Comparison of ENCODE assay signal across 3 cellular contexts in genomic region chr19:3867971-3868769, GRCh38.
TF ChIP-seq lines count a peak whose summit lies in the region.

No MANE protein-coding gene starts in this region.

TF ChIP-seq in SK-N-SH, 30 proteins besides CTCF, POLR2A, EP300 and RAD21:
- TF ChIP-seq TAF1 (IDR thresholded peaks at IDR 0.05; ENCODE audit: borderline replicate concordance, low read depth, low read length), result no peak
- TF ChIP-seq CHD2 (IDR thresholded peaks at IDR 0.05; ENCODE audit: low read length, partially characterized antibody), result no peak
- TF ChIP-seq, protein P1, sequence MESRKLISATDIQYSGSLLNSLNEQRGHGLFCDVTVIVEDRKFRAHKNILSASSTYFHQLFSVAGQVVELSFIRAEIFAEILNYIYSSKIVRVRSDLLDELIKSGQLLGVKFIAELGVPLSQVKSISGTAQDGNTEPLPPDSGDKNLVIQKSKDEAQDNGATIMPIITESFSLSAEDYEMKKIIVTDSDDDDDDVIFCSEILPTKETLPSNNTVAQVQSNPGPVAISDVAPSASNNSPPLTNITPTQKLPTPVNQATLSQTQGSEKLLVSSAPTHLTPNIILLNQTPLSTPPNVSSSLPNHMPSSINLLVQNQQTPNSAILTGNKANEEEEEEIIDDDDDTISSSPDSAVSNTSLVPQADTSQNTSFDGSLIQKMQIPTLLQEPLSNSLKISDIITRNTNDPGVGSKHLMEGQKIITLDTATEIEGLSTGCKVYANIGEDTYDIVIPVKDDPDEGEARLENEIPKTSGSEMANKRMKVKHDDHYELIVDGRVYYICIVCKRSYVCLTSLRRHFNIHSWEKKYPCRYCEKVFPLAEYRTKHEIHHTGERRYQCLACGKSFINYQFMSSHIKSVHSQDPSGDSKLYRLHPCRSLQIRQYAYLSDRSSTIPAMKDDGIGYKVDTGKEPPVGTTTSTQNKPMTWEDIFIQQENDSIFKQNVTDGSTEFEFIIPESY (IDR thresholded peaks at IDR 0.05; ENCODE audit: borderline replicate concordance, low read depth), result no peak
- TF ChIP-seq GABPA (IDR thresholded peaks at IDR 0.05; ENCODE audit: low read depth), result no peak
- TF ChIP-seq IRF3 (IDR thresholded peaks at IDR 0.05; ENCODE audit: low read depth, low read length), result no peak
- no peak for TF ChIP-seq ELF1 (IDR thresholded peaks at IDR 0.05)
- TF ChIP-seq NRF1 (IDR thresholded peaks at IDR 0.05; ENCODE audit: low read depth, low read length), result no peak
- no peak for TF ChIP-seq FOXM1 (IDR thresholded peaks at IDR 0.05; ENCODE audit: low read depth)
- TF ChIP-seq RXRA (IDR thresholded peaks at IDR 0.05; ENCODE audit: borderline replicate concordance, low read depth), result no peak
- TF ChIP-seq USF1 (IDR thresholded peaks at IDR 0.05; ENCODE audit: borderline replicate concordance, low read depth), result no peak
- no peak for TF ChIP-seq GATA2 (CRISPR knock-in tag; IDR thresholded peaks at IDR 0.05)
- TF ChIP-seq YY1 (IDR thresholded peaks at IDR 0.05; ENCODE audit: low read depth), result no peak

TF ChIP-seq in SK-N-SH treated with all-trans-retinoic acid at 6 μM for 48 hours, 23 proteins besides CTCF, POLR2A, EP300 and RAD21:
- TF ChIP-seq ZC3H10 (CRISPR knock-in tag; IDR thresholded peaks at IDR 0.05) (no peak), CSDC2 (CRISPR knock-in tag; IDR thresholded peaks at IDR 0.05) (no peak), OSR1 (CRISPR knock-in tag; IDR thresholded peaks at IDR 0.05) (no peak), BACH2 (CRISPR knock-in tag; IDR thresholded peaks at IDR 0.05; ENCODE audit: borderline replicate concordance) (no peak), CREB5 (CRISPR knock-in tag; IDR thresholded peaks at IDR 0.05; ENCODE audit: low read depth) (no peak), TCF4 (CRISPR knock-in tag; IDR thresholded peaks at IDR 0.05; ENCODE audit: borderline replicate concordance) (no peak), ZNF565 (CRISPR knock-in tag; conservative IDR thresholded peaks at IDR 0.05; ENCODE audit: low read depth) (no peak), RARB (CRISPR knock-in tag; IDR thresholded peaks at IDR 0.05) (no peak), TOX (CRISPR knock-in tag; IDR thresholded peaks at IDR 0.05; ENCODE audit: borderline replicate concordance) (no peak), ZFP30 (CRISPR knock-in tag; IDR thresholded peaks at IDR 0.05) (no peak), PPARA (CRISPR knock-in tag; IDR thresholded peaks at IDR 0.05; ENCODE audit: borderline replicate concordance) (no peak), ZNF8 (CRISPR knock-in tag; IDR thresholded peaks at IDR 0.05) (no peak), ZNF70 (CRISPR knock-in tag; IDR thresholded peaks at IDR 0.05) (no peak)

TF ChIP-seq in HepG2, 621 proteins besides CTCF, POLR2A, EP300 and RAD21:
- TF ChIP-seq ZFP91 (CRISPR knock-in tag; IDR thresholded peaks at IDR 0.05; ENCODE audit: borderline replicate concordance), result 0 out of 2 replicates have a peak, but pooled peaks have one; percentile 14
- no peak for TF ChIP-seq ZNF766 (CRISPR knock-in tag; IDR thresholded peaks at IDR 0.05; ENCODE audit: borderline replicate concordance)
- TF ChIP-seq EZH2 (conservative IDR thresholded peaks at IDR 0.05; ENCODE audit: low read depth, low read length), result peak; percentile 56; the same call in 1 of the 2 replicates
